ENCODE assay signal across 34 cellular contexts in the genomic region with DNA sequence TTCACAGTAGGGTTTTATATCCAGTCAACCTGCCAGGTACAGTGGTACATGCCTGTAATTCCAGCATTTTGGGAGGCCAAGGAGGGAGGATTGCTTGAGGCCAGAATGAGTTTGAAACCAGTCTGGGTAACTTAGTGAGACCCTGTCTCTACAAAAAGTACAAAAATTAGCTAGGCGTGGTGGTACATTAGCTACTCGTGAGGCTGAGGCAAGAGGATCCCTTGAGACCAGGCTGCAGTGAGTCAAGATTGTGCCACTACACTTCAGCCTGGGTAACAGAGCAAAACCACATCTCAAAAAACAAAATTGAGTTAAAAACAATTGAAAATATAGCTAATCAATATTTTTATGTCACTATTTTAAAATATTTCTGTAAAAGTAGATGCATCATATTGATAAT.
"Had no signal": no experiment of that assay in that cellular context is flagged by ENCODE, and none has a peak within 500 bp of the region (broad histone marks: within the 10 kb centered on the region; RNA-seq: fewer than 3 reads in every experiment).

No MANE protein-coding gene starts in this region.

- H3K4me1 Mint-ChIP-seq: activated naive CD8-positive, alpha-beta T cell treated with anti-CD3 and anti-CD28 coated beads for 36 hours; nephron; stimulated activated effector memory CD8-positive, alpha-beta T cell treated with anti-CD3 and anti-CD28 coated beads, Interleukin-12 subunit alpha, Interleukin-12 subunit beta, amount 100 ng/mL, for 72 hours had no signal

- H3K4me3 Mint-ChIP-seq: activated naive CD4-positive, alpha-beta T cell treated with anti-CD3 and anti-CD28 coated beads for 36 hours; activated naive CD8-positive, alpha-beta T cell treated with anti-CD3 and anti-CD28 coated beads for 36 hours; activated T-helper 1 cell treated with anti-CD3 and anti-CD28 coated beads, Interleukin-12 subunit alpha, Interleukin-12 subunit beta, Interleukin-2, Interleukin-4 antibody, amounts not matched to agents 30 ng/mL and 10 ng/mL and 1 ng/mL, durations not matched to agents 14 hours and 24 hours and 36 hours; nephron; stimulated activated effector memory CD8-positive, alpha-beta T cell treated with anti-CD3 and anti-CD28 coated beads, Interleukin-12 subunit alpha, Interleukin-12 subunit beta, amount 100 ng/mL, for 72 hours; stimulated activated naive CD8-positive, alpha-beta T cell treated with anti-CD3 and anti-CD28 coated beads, Interleukin-15, Interleukin-2, amounts not matched to agents 100 ng/mL and 50 ng/mL, for 24 hours; T-cell; T-helper 2 cell treated with Interferon-gamma antibody and Interleukin-4, amounts not matched to agents 5 μg/mL and 100 μg/mL, for 36 hours had no signal

- H3K27ac Mint-ChIP-seq: activated naive CD4-positive, alpha-beta T cell treated with anti-CD3 and anti-CD28 coated beads for 36 hours; activated naive CD8-positive, alpha-beta T cell treated with anti-CD3 and anti-CD28 coated beads for 36 hours; activated T-helper 1 cell treated with anti-CD3 and anti-CD28 coated beads, Interleukin-12 subunit alpha, Interleukin-12 subunit beta, Interleukin-2, Interleukin-4 antibody, amounts not matched to agents 30 ng/mL and 10 ng/mL and 1 ng/mL, durations not matched to agents 14 hours and 24 hours and 36 hours; nephron; progenitor cell of endocrine pancreas; stimulated activated effector memory CD8-positive, alpha-beta T cell treated with anti-CD3 and anti-CD28 coated beads, Interleukin-12 subunit alpha, Interleukin-12 subunit beta, amount 100 ng/mL, for 72 hours; stimulated activated naive CD8-positive, alpha-beta T cell treated with anti-CD3 and anti-CD28 coated beads, Interleukin-15, Interleukin-2, amounts not matched to agents 100 ng/mL and 50 ng/mL, for 24 hours; T-cell; T-helper 2 cell treated with Interferon-gamma antibody and Interleukin-4, amounts not matched to agents 5 μg/mL and 100 μg/mL, for 36 hours had no signal

- H3K27me3 ChIP-seq: adrenal gland, body of pancreas, cardiac muscle cell, dorsolateral prefrontal cortex, foreskin keratinocyte, heart right ventricle, left lung, neutrophil, right lobe of liver, thyroid gland, upper lobe of right lung had no signal

- ATAC-seq: activated CD4-positive, CD25-positive, alpha-beta regulatory T cell treated with anti-CD3 and anti-CD28 coated beads, Interleukin-2, amount 50 U/mL, for 24 hours; body of pancreas; foreskin keratinocyte; heart right ventricle; left lung; lower lobe of right lung; mucosa of descending colon; right lobe of liver; stimulated activated effector memory CD8-positive, alpha-beta T cell treated with anti-CD3 and anti-CD28 coated beads, Interleukin-12 subunit alpha, Interleukin-12 subunit beta, amount 100 ng/mL, for 72 hours; T-cell; upper lobe of right lung had no signal

- H3K4me3 ChIP-seq: adrenal gland, body of pancreas, cardiac muscle cell, coronary artery, dorsolateral prefrontal cortex, heart right ventricle, left lung, lower lobe of right lung, mucosa of descending colon, right lobe of liver, thyroid gland, upper lobe of right lung had no signal

- DNase-seq: activated CD4-positive, alpha-beta T cell treated with anti-CD3 and anti-CD28 coated beads for 48 hours; activated CD4-positive, alpha-beta T cell treated with anti-CD3 and anti-CD28 coated beads, Interleukin-2, amount 50 U/mL, for 48 hours; activated CD8-positive, alpha-beta memory T cell treated with anti-CD3 and anti-CD28 coated beads for 24 hours; activated effector memory CD4-positive, alpha-beta T cell treated with anti-CD3 and anti-CD28 coated beads, Interleukin-2, amount 50 U/mL, for 16 hours; activated naive CD4-positive, alpha-beta T cell treated with anti-CD3 and anti-CD28 coated beads for 36 hours; activated naive CD8-positive, alpha-beta T cell treated with anti-CD3 and anti-CD28 coated beads for 36 hours; adrenal gland; aorta; body of pancreas; cerebellar nuclear complex; dorsolateral prefrontal cortex; effector memory CD4-positive, alpha-beta T cell; foreskin keratinocyte; heart right ventricle; left lung; lower lobe of right lung; mesendoderm; mucosa of descending colon; right lobe of liver; small intestine; stimulated activated CD4-positive, alpha-beta T cell treated with anti-CD3 and anti-CD28 coated beads, Interleukin-4, amount 100 ng/mL, for 24 hours; T-cell; thyroid gland had no signal

- H3K27me3 Mint-ChIP-seq: activated naive CD8-positive, alpha-beta T cell treated with anti-CD3 and anti-CD28 coated beads for 36 hours; progenitor cell of endocrine pancreas; stimulated activated naive CD8-positive, alpha-beta T cell treated with anti-CD3 and anti-CD28 coated beads, Interleukin-15, Interleukin-2, amounts not matched to agents 100 ng/mL and 50 ng/mL, for 24 hours; T-cell had no signal

- H3K9me3 Mint-ChIP-seq: activated naive CD4-positive, alpha-beta T cell treated with anti-CD3 and anti-CD28 coated beads for 36 hours; activated naive CD8-positive, alpha-beta T cell treated with anti-CD3 and anti-CD28 coated beads for 36 hours; activated T-helper 1 cell treated with anti-CD3 and anti-CD28 coated beads, Interleukin-12 subunit alpha, Interleukin-12 subunit beta, Interleukin-2, Interleukin-4 antibody, amounts not matched to agents 30 ng/mL and 10 ng/mL and 1 ng/mL, durations not matched to agents 14 hours and 24 hours and 36 hours; nephron; stimulated activated effector memory CD8-positive, alpha-beta T cell treated with anti-CD3 and anti-CD28 coated beads, Interleukin-12 subunit alpha, Interleukin-12 subunit beta, amount 100 ng/mL, for 72 hours; stimulated activated naive CD8-positive, alpha-beta T cell treated with anti-CD3 and anti-CD28 coated beads, Interleukin-15, Interleukin-2, amounts not matched to agents 100 ng/mL and 50 ng/mL, for 24 hours; T-cell; T-helper 2 cell treated with Interferon-gamma antibody and Interleukin-4, amounts not matched to agents 5 μg/mL and 100 μg/mL, for 36 hours had no signal
